ENCODE assay signal across 2 cellular contexts in the genomic region with DNA sequence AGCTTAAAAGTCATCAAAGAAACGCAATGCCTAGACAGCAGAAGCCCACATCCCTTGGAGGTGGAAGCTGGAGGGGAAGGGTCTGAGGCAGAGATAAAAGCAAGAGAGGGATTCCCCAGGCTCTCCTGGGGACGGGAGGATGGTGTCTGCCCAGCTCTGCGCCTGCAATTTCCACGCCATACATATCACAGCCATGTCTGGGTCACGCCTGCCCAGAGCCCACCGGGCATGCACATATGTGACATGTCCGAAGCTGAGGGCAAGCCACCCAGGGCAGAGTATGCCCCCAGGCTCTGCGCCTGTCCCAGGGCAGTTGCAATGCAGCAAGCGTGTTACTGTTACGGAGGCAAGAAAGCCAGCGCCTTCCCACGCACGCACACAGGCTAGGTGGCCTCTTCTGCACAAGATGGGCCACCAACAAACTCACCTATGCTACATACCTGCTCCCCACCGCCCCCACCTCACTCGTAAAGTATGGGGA.
TF ChIP-seq lines count a peak whose summit lies in the region.

No MANE protein-coding gene starts in this region.

TF ChIP-seq in A549, 52 proteins besides CTCF, POLR2A, EP300 and RAD21 (continued from another document):
- TF ChIP-seq FOSL2 (IDR thresholded peaks at IDR 0.05), result no peak
- TF ChIP-seq FOSL2 (CRISPR knock-in tag; IDR thresholded peaks at IDR 0.05), result no peak
- TF ChIP-seq USF2 (IDR thresholded peaks at IDR 0.05), result no peak
- TF ChIP-seq CBX8 (IDR thresholded peaks at IDR 0.05), result no peak
TF ChIP-seq in A549: peak in this region for 0.

TF ChIP-seq in WTC11, 78 proteins besides CTCF, POLR2A, EP300 and RAD21 (continued from another document):
- TF ChIP-seq AR (CRISPR knock-in tag; IDR thresholded peaks at IDR 0.05), result no peak
